In the genomic region with DNA sequence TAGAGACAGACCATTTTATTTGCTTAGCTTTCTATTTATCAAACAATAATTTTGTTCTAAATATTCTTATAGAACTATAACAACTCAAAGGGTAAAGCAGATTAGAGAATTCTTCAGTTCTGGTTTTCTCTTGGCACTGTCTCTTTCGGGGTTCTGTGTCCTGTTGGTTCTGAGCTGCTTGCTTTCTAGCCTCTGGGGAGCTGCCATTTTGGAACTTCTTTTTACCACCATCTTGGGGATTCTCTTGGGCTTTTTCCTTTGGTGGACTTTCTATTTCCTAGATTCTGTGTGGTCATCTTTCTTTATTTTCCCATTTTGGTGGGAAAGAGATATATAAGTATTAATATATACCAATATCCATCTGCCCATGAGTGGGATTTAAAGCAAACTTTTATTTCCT, we compare ENCODE assay signal across 28 cellular contexts.
"Had no signal": no experiment of that assay in that cellular context is flagged by ENCODE, and none has a peak within 500 bp of the region (broad histone marks: within the 10 kb centered on the region; RNA-seq: fewer than 3 reads in every experiment).

No MANE protein-coding gene starts in this region.

- H3K4me3 Mint-ChIP-seq: activated CD4-positive, alpha-beta memory T cell treated with anti-CD3 and anti-CD28 coated beads, Interleukin-2, amount 10 ng/mL, durations not matched to agents 7 days and 5 days; activated CD4-positive, alpha-beta T cell treated with anti-CD3 and anti-CD28 coated beads for 36 hours; activated naive CD8-positive, alpha-beta T cell treated with anti-CD3 and anti-CD28 coated beads, Interleukin-2, amount 10 ng/mL, durations not matched to agents 7 days and 5 days; activated T-helper 17 cell treated with anti-CD3 and anti-CD28 coated beads, Interleukin-2, amount 50 U/mL, for 72 hours had no signal

- H3K27ac Mint-ChIP-seq: activated CD4-positive, alpha-beta memory T cell treated with anti-CD3 and anti-CD28 coated beads, Interleukin-2, amount 10 ng/mL, durations not matched to agents 7 days and 5 days; activated CD4-positive, alpha-beta T cell treated with anti-CD3 and anti-CD28 coated beads for 36 hours; activated naive CD8-positive, alpha-beta T cell treated with anti-CD3 and anti-CD28 coated beads, Interleukin-2, amount 10 ng/mL, durations not matched to agents 7 days and 5 days; activated T-helper 17 cell treated with anti-CD3 and anti-CD28 coated beads, Interleukin-2, amount 50 U/mL, for 72 hours had no signal

- H3K27me3 Mint-ChIP-seq: activated CD4-positive, alpha-beta memory T cell treated with anti-CD3 and anti-CD28 coated beads, Interleukin-2, amount 10 ng/mL, durations not matched to agents 7 days and 5 days; activated CD4-positive, alpha-beta T cell treated with anti-CD3 and anti-CD28 coated beads for 36 hours; activated naive CD8-positive, alpha-beta T cell treated with anti-CD3 and anti-CD28 coated beads, Interleukin-2, amount 10 ng/mL, durations not matched to agents 7 days and 5 days; activated T-helper 17 cell treated with anti-CD3 and anti-CD28 coated beads, Interleukin-2, amount 50 U/mL, for 72 hours had no signal

- DNase-seq: activated CD4-positive, alpha-beta memory T cell treated with anti-CD3 and anti-CD28 coated beads, Interleukin-2, amount 10 ng/mL, durations not matched to agents 7 days and 5 days; activated CD4-positive, alpha-beta T cell treated with anti-CD3 and anti-CD28 coated beads for 36 hours; activated CD4-positive, alpha-beta T cell treated with anti-CD3 and anti-CD28 coated beads, Interleukin-2, amount 50 U/mL, for 1 hour; activated gamma-delta T cell; activated naive CD4-positive, alpha-beta T cell treated with anti-CD3 and anti-CD28 coated beads, Interleukin-2, amount 50 U/mL, for 16 hours; activated naive CD8-positive, alpha-beta T cell treated with anti-CD3 and anti-CD28 coated beads, Interleukin-2, amount 10 ng/mL, durations not matched to agents 7 days and 5 days; activated T-cell treated with anti-CD3 and anti-CD28 coated beads for 4 hours; activated T-cell treated with anti-CD3 and anti-CD28 coated beads, Interleukin-2, amount 50 U/mL, for 48 hours; adrenal gland; anterior cingulate cortex; Kasumi-1; KBM-7; NCI-H146; NCI-H187 treated with DMSO at 0.1 percent for 48 hours; NCI-H2107; NCI-H2171 treated with DMSO at 0.1 percent for 48 hours; NCI-H345; NCI-H510A; NCI-H526 treated with DMSO at 0.1 percent for 48 hours; NCI-H82; OCI-M1; Right ventricle myocardium superior; RPMI8226; T-helper 2 cell; T1000; WERI-Rb-1 had no signal

- ATAC-seq: activated CD4-positive, alpha-beta T cell treated with anti-CD3 and anti-CD28 coated beads for 36 hours; activated T-helper 17 cell treated with anti-CD3 and anti-CD28 coated beads, Interleukin-2, amount 50 U/mL, for 72 hours; Panc1 had no signal
